In the genomic region with DNA sequence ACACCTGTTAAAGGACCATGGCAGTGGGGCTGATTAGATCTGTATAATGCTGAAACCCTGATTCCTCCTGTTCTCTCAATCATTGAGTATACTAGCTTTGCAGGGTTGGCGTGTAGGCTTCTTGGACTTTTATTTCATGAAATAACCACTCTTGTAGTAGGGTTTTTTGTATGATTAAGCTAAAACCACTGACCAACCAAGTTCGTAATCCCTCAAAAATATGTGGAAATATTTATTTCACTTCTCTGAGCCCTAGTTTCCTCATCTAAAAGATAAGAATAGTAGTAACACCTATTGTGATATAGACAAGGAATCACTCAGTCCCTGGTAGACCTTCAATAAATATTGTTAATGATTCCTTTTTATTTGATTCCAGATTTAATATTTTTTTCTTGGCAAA, we compare ENCODE assay signal across 17 cellular contexts. TPM values are rescaled to one million over a fixed set of nuclear protein-coding genes. Genes with fewer than 3 reads are reported as not detected.
DNase-seq lines count a peak whose midpoint lies in the region; ATAC-seq and TF ChIP-seq lines count a peak whose summit lies in the region.
"Had no signal": no experiment of that assay in that cellular context is flagged by ENCODE, and none has a peak within 500 bp of the region (broad histone marks: within the 10 kb centered on the region; RNA-seq: fewer than 3 reads in every experiment).

No MANE protein-coding gene starts in this region.

- intact Hi-C loops in Caco-2 (cut with micrococcal nuclease; ENCODE audit: unreplicated experiment), result no loop called here

- H3K9me3 ChIP-seq in BLaER1 treated with 17β-estradiol and CSF1 and Interleukin-3, amounts not matched to agents 10 nM and 100 nM (replicated peaks in 1 of 11), result no peaks in the 10 kb centered on the region
- no peaks in the 10 kb centered on the region for H3K9me3 ChIP-seq in Caco-2
- H3K9me3 ChIP-seq in suprapubic skin, result no peaks in the 10 kb centered on the region
- H3K9me3 ChIP-seq: esophagus muscularis mucosa, neutrophil, spleen, thoracic aorta had no signal

- no peaks in the 10 kb centered on the region for H3K27me3 Mint-ChIP-seq in Caco-2 (ENCODE audit: insufficient read depth, unreplicated experiment)
- no peaks in the 10 kb centered on the region for H3K27me3 Mint-ChIP-seq in activated CD8-positive, alpha-beta T cell treated with anti-CD3 and anti-CD28 coated beads, Interleukin-2, amount 10 ng/mL, durations not matched to agents 7 days and 5 days (ENCODE audit: low read depth)
- H3K27me3 Mint-ChIP-seq: activated CD4-positive, alpha-beta memory T cell treated with anti-CD3 and anti-CD28 coated beads, Interleukin-2, amount 10 ng/mL, durations not matched to agents 7 days and 5 days had no signal

- peak overlapping the region; percentile 2 for H3K4me3 Mint-ChIP-seq in Caco-2 (ENCODE audit: unreplicated experiment)
- peak overlapping the region; percentile 18 for H3K4me3 Mint-ChIP-seq in activated CD8-positive, alpha-beta T cell treated with anti-CD3 and anti-CD28 coated beads, Interleukin-2, amount 10 ng/mL, durations not matched to agents 7 days and 5 days
- H3K4me3 Mint-ChIP-seq: activated CD4-positive, alpha-beta memory T cell treated with anti-CD3 and anti-CD28 coated beads, Interleukin-2, amount 10 ng/mL, durations not matched to agents 7 days and 5 days had no signal

- no peak overlapping the region for H3K4me3 ChIP-seq in BLaER1 treated with 17β-estradiol and CSF1 and Interleukin-3, amounts not matched to agents 10 nM and 100 nM
- H3K4me3 ChIP-seq in Caco-2 (ENCODE audit: low read depth, low read length) (no peak overlapping the region), suprapubic skin (no peak overlapping the region)
- H3K4me3 ChIP-seq: cardiac muscle cell, dorsolateral prefrontal cortex, esophagus muscularis mucosa, spleen, thoracic aorta had no signal

- CTCF ChIA-PET in Caco-2 (lab: Charles Lee), result no interaction called here
- CTCF ChIA-PET in activated CD8-positive, alpha-beta T cell treated with anti-CD3 and anti-CD28 coated beads, Interleukin-2, amount 10 ng/mL, durations not matched to agents 7 days and 5 days (lab: Charles Lee), result no interaction called here

- peak overlapping the region in 2 of 11 experiments; percentile 30 to 46; a peak in 2 of 22 replicates for H3K9ac ChIP-seq in BLaER1 treated with 17β-estradiol and CSF1 and Interleukin-3, amounts not matched to agents 10 nM and 100 nM

- H3K4me1 ChIP-seq in BLaER1 treated with 17β-estradiol and CSF1 and Interleukin-3, amounts not matched to agents 10 nM and 100 nM, result peaks cover 36 to 46% (median 40%) of the 10 kb centered on the region in 10 experiments
- H3K4me1 ChIP-seq in Caco-2, result peaks cover 6% of the 10 kb centered on the region; the same call in 1 of the 2 replicates
- H3K4me1 ChIP-seq in suprapubic skin, result peaks cover 46% of the 10 kb centered on the region

- peaks cover 38 to 62% (median 50%) of the 10 kb centered on the region in 11 experiments for H3K36me3 ChIP-seq in BLaER1 treated with 17β-estradiol and CSF1 and Interleukin-3, amounts not matched to agents 10 nM and 100 nM
- H3K36me3 ChIP-seq in Caco-2 (ENCODE audit: control insufficient read depth, insufficient read depth, low read length) (no peaks in the 10 kb centered on the region; the same call in 1 of the 2 replicates), suprapubic skin (peaks cover 29% of the 10 kb centered on the region)

- WGBS in suprapubic skin, result 83% methylated on average over 2 of the region's 2 CpGs

- H3K36me3 Mint-ChIP-seq in Caco-2 (ENCODE audit: insufficient read depth, unreplicated experiment), result peaks cover 22% of the 10 kb centered on the region
- peaks cover 23% of the 10 kb centered on the region for H3K36me3 Mint-ChIP-seq in activated CD8-positive, alpha-beta T cell treated with anti-CD3 and anti-CD28 coated beads, Interleukin-2, amount 10 ng/mL, durations not matched to agents 7 days and 5 days (ENCODE audit: low read depth)

- no peak for ATAC-seq in activated CD8-positive, alpha-beta T cell treated with anti-CD3 and anti-CD28 coated beads, Interleukin-2, amount 10 ng/mL, durations not matched to agents 7 days and 5 days

- TF ChIP-seq EP300 in suprapubic skin (IDR thresholded peaks at IDR 0.05), result no peak

- no peaks in the 10 kb centered on the region for H3K27me3 ChIP-seq in BLaER1 treated with 17β-estradiol and CSF1 and Interleukin-3, amounts not matched to agents 10 nM and 100 nM
- no peaks in the 10 kb centered on the region for H3K27me3 ChIP-seq in Caco-2 (replicated peaks; ENCODE audit: control insufficient read depth, insufficient read depth, low read length)
- no peaks in the 10 kb centered on the region for H3K27me3 ChIP-seq in suprapubic skin
- H3K27me3 ChIP-seq: cardiac muscle cell, dorsolateral prefrontal cortex, esophagus muscularis mucosa, neutrophil, spleen had no signal

- TF ChIP-seq POLR2A in suprapubic skin (IDR thresholded peaks at IDR 0.05), result no peak

- peaks cover 7% of the 10 kb centered on the region for H3K4me1 Mint-ChIP-seq in Caco-2 (ENCODE audit: low read depth, unreplicated experiment)
- peaks cover 50% of the 10 kb centered on the region for H3K4me1 Mint-ChIP-seq in activated CD8-positive, alpha-beta T cell treated with anti-CD3 and anti-CD28 coated beads, Interleukin-2, amount 10 ng/mL, durations not matched to agents 7 days and 5 days (ENCODE audit: low read depth)

- TF ChIP-seq CTCF in Caco-2 (IDR thresholded peaks at IDR 0.05; ENCODE audit: insufficient read depth in 1 of 2, low read depth in 1 of 2, low read length in 1 of 2, severe bottlenecking in 1 of 2, unreplicated experiment in 1 of 2) (no peak), suprapubic skin (IDR thresholded peaks at IDR 0.05) (no peak)

- POLR2A ChIA-PET in Caco-2 (lab: Charles Lee), result no interaction called here
- POLR2A ChIA-PET in activated CD8-positive, alpha-beta T cell treated with anti-CD3 and anti-CD28 coated beads, Interleukin-2, amount 10 ng/mL, durations not matched to agents 7 days and 5 days (lab: Charles Lee), result no interaction called here

- H3K4me2 ChIP-seq in BLaER1 treated with 17β-estradiol and CSF1 and Interleukin-3, amounts not matched to agents 10 nM and 100 nM, result peak overlapping the region in 10 of 11 experiments; percentile 23 to 84 (median 34); a peak in 17 of 22 replicates

- DNase-seq in Caco-2 (no peak), glomerular visceral epithelial cell (ENCODE audit: extremely low spot score) (peak; percentile 0), GOT3 (lab: John Stamatoyannopoulos, UW) (no peak), suprapubic skin (ENCODE audit: low spot score in 2 of 2) (no peak), HPDE6-E6E7 (ENCODE audit: extremely low spot score) (no peak)
- no peak for DNase-seq in activated CD8-positive, alpha-beta T cell treated with anti-CD3 and anti-CD28 coated beads, Interleukin-2, amount 10 ng/mL, durations not matched to agents 7 days and 5 days
- DNase-seq: dorsolateral prefrontal cortex, NCI-H1105 treated with DMSO at 0.1 percent for 48 hours, NCI-H524 treated with DMSO at 0.1 percent for 48 hours, SHP77, spleen had no signal

- H3K27ac ChIP-seq in BLaER1 treated with 17β-estradiol and CSF1 and Interleukin-3, amounts not matched to agents 10 nM and 100 nM, result no peak overlapping the region; a peak in 1 of 22 replicates
- H3K27ac ChIP-seq in suprapubic skin, result no peak overlapping the region
- H3K27ac ChIP-seq: cardiac muscle cell, dorsolateral prefrontal cortex, esophagus muscularis mucosa, neutrophil, spleen, thoracic aorta had no signal

- H3K27ac Mint-ChIP-seq in Caco-2 (ENCODE audit: unreplicated experiment), result no peak overlapping the region
- no peak overlapping the region for H3K27ac Mint-ChIP-seq in activated CD8-positive, alpha-beta T cell treated with anti-CD3 and anti-CD28 coated beads, Interleukin-2, amount 10 ng/mL, durations not matched to agents 7 days and 5 days

- no peaks in the 10 kb centered on the region for H3K9me3 Mint-ChIP-seq in Caco-2 (ENCODE audit: unreplicated experiment)
- no peaks in the 10 kb centered on the region for H3K9me3 Mint-ChIP-seq in activated CD8-positive, alpha-beta T cell treated with anti-CD3 and anti-CD28 coated beads, Interleukin-2, amount 10 ng/mL, durations not matched to agents 7 days and 5 days (ENCODE audit: insufficient read depth)
- H3K9me3 Mint-ChIP-seq: activated CD4-positive, alpha-beta memory T cell treated with anti-CD3 and anti-CD28 coated beads, Interleukin-2, amount 10 ng/mL, durations not matched to agents 7 days and 5 days had no signal

- no TSS peak for BruUV-seq in Caco-2 (replicated peaks; lab: Mats Ljungman, UMichigan)

- H4K20me1 ChIP-seq in BLaER1 treated with 17β-estradiol and CSF1 and Interleukin-3, amounts not matched to agents 10 nM and 100 nM, result peaks cover 66 to 92% (median 87%) of the 10 kb centered on the region in 11 experiments; a peak in 21 of 22 replicates

RNA-seq across cellular contexts. Expression of a gene that starts 4.2 kb away (rescaled TPM):
- total RNA-seq in Caco-2 (2022), result 129 and 140 TPM in 2 replicates
- 100 to 1,000 TPM; 108 to 115 TPM for total RNA-seq in activated CD8-positive, alpha-beta T cell treated with anti-CD3 and anti-CD28 coated beads, Interleukin-2, amount 10 ng/mL, durations not matched to agents 7 days and 5 days
- 10 to 100 TPM; 50.1 to 69.7 (median 61.9) TPM for total RNA-seq in suprapubic skin

RNA-seq across cellular contexts. Expression of a gene that starts 42.8 kb away (rescaled TPM):
- 73.1 and 79.3 TPM in 2 replicates for total RNA-seq in Caco-2 (2022)
- total RNA-seq in activated CD8-positive, alpha-beta T cell treated with anti-CD3 and anti-CD28 coated beads, Interleukin-2, amount 10 ng/mL, durations not matched to agents 7 days and 5 days, result 10 to 100 TPM; 56.9 to 60.5 TPM
- total RNA-seq in suprapubic skin, result 100 to 1,000 TPM in 2 of 4 donors, 10 to 100 TPM in 2; 65.8 to 280 (median 106) TPM
